In the genomic region with DNA sequence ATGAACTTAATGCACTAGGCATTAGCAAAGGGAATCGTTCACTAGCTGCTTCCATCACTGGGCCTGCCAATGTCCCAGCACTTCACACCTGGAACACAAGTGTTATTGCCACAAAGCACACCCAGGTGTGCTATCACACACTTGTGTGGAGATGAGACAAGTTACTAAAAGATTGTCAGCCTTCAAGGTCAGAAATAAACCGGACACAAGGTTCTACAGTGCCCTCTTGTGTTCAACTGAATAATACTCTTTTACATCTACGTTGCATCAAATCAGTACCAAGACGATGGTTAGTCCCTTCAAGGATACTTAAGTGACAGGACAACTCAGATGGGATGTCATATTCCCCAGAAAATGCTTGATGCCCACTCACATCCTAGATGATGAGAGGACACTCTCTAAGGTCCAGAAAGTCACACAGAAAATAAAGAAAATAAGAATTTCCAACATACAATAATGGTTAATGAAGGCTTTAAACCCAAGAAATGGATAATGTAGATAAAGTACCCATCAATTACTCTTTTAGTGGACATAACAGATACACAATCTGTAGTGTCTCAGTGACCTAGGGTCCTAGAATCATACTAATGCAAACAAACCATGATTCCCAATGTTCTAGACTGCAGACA, we compare ENCODE assay signal across 8 cellular contexts. TPM values are rescaled to one million over a fixed set of nuclear protein-coding genes. Genes with fewer than 3 reads are reported as not detected.
A peak's percentile ranks its signal among the peaks of the same experiment; 100 is the strongest.
DNase-seq lines count a peak whose midpoint lies in the region; ATAC-seq, FAIRE-seq and TF ChIP-seq lines count a peak whose summit lies in the region.

No MANE protein-coding gene starts in this region.

- no peak overlapping the region for H3K4me3 ChIP-seq in OCI-LY3 (ENCODE audit: low read length)

- peak; percentile 77 for TF ChIP-seq CTCF in OCI-LY3 (IDR thresholded peaks at IDR 0.05; ENCODE audit: low read depth, low read length)

- H3K27ac ChIP-seq in OCI-LY3 (ENCODE audit: low read length) = no peak overlapping the region; the same call in 1 of the 2 replicates

- no peaks in the 10 kb centered on the region for H3K9me3 ChIP-seq in OCI-LY3 (ENCODE audit: insufficient read depth, low read length)

- H3K4me1 ChIP-seq in OCI-LY3 (ENCODE audit: low read length) = peaks cover 28% of the 10 kb centered on the region

- H3K79me2 ChIP-seq in OCI-LY3 (ENCODE audit: low read length) = peaks cover 27% of the 10 kb centered on the region

- peak; percentile 14 for FAIRE-seq in GM12892 (lab: Jason Lieb, UNC)

- DNase-seq in AG20443 (ENCODE audit: low spot score) = peak; percentile 58
- DNase-seq in GM12892 (ENCODE audit: insufficient read length) = no peak
- peak; percentile 61 for DNase-seq in dedifferentiated amniotic fluid mesenchymal stem cell (ENCODE audit: extremely low spot score)
- DNase-seq in medulla oblongata (ENCODE audit: extremely low spot score) = peak; percentile 78
- DNase-seq in activated gamma-delta T cell (lab: John Stamatoyannopoulos, UW) = no peak

- no peaks in the 10 kb centered on the region for H3K27me3 ChIP-seq in OCI-LY3 (ENCODE audit: low read depth, low read length)

- no peak overlapping the region for H3K9ac ChIP-seq in OCI-LY3 (ENCODE audit: low read length)

- H3K36me3 ChIP-seq in OCI-LY3 (replicated peaks; ENCODE audit: low read depth, low read length) = peaks cover 57% of the 10 kb centered on the region

- no peak overlapping the region for H3K4me2 ChIP-seq in OCI-LY3 (ENCODE audit: low read length)

- TF ChIP-seq POLR2A in GM12892 (IDR thresholded peaks at IDR 0.05; ENCODE audit: low read depth, low read length) = no peak

- 0 out of 2 replicates have a peak, but pooled peaks cover 3% of the 10 kb centered on the region for H4K20me1 ChIP-seq in OCI-LY3 (ENCODE audit: insufficient read depth, low read length)

- ATAC-seq in HG02763 (IDR thresholded peaks at IDR 0.05; ENCODE audit: unreplicated experiment) = no peak
- no peak for ATAC-seq in HG03521 (IDR thresholded peaks at IDR 0.05; ENCODE audit: unreplicated experiment)

- H2AFZ ChIP-seq in OCI-LY3 (ENCODE audit: low read depth, low read length) = no peak overlapping the region

RNA-seq across cellular contexts. Expression of gene GLG1, which starts 16.4 kb away (rescaled TPM):
- polyA plus RNA-seq in GM12892 (2012; ENCODE audit: missing spikeins) = 25.5 TPM

RNA-seq across cellular contexts. Expression of gene RFWD3, which starts 43.3 kb away (rescaled TPM):
- polyA plus RNA-seq in GM12892 (2012; ENCODE audit: missing spikeins) = 33.4 TPM

Comparison
In these comparisons a context has a peak if more than half of its experiments do, and no peak if none do; other contexts are left out.
1. DNase-seq: peak in AG20443 (single experiment), dedifferentiated amniotic fluid mesenchymal stem cell (single experiment) and medulla oblongata (single experiment); none in GM12892 (single experiment) and activated gamma-delta T cell (single experiment).